In genomic region chr3:105930733-105931132, GRCh38 we compare ENCODE assay signal across 25 cellular contexts.
DNase-seq lines count a peak whose midpoint lies in the region; ATAC-seq and TF ChIP-seq lines count a peak whose summit lies in the region.
"Had no signal": no experiment of that assay in that cellular context is flagged by ENCODE, and none has a peak within 500 bp of the region (broad histone marks: within the 10 kb centered on the region; RNA-seq: fewer than 3 reads in every experiment).

No MANE protein-coding gene starts in this region.

- whole genome bisulfite sequencing in prostate gland: 17% methylated on average over 3 of the region's 3 CpGs

- peak; percentile 53; the same call in 2 of the 3 replicates for ATAC-seq in SK-N-SH treated with all-trans-retinoic acid at 6 μM for 48 hours
- ATAC-seq: Panc1 had no signal

- H3K27me3 ChIP-seq in prostate gland (replicated peaks; ENCODE audit: insufficient read depth): no peaks in the 10 kb centered on the region
- H3K27me3 ChIP-seq: BE2C had no signal

- H3K4me3 ChIP-seq in prostate gland: no peak overlapping the region

- TF ChIP-seq CTCF in prostate gland (IDR thresholded peaks at IDR 0.05): no peak

- TF ChIP-seq POLR2A in prostate gland (IDR thresholded peaks at IDR 0.05): no peak

- H3K4me1 ChIP-seq in prostate gland (replicated peaks): no peaks in the 10 kb centered on the region

- H3K9me3 ChIP-seq in prostate gland: no peaks in the 10 kb centered on the region
- H3K9me3 ChIP-seq: BE2C had no signal

- H3K27ac ChIP-seq in prostate gland: no peak overlapping the region
- H3K27ac ChIP-seq: 22Rv1, HL-60, RWPE1 had no signal

- DNase-seq in NCI-H2196 (lab: John Stamatoyannopoulos, UW; ENCODE audit: unreplicated experiment) (peak; percentile 35), NCI-H2196 treated with DMSO at 0.1 percent for 48 hours (lab: John Stamatoyannopoulos, UW; ENCODE audit: unreplicated experiment) (no peak), left kidney (ENCODE audit: low read depth, low spot score) (peak; percentile 9), prostate gland (ENCODE audit: low spot score) (peak; percentile 8), T-helper 1 cell (no peak), NCI-H82 treated with DMSO at 0.1 percent for 48 hours (lab: John Stamatoyannopoulos, UW; ENCODE audit: unreplicated experiment) (no peak), NCI-H446 (lab: John Stamatoyannopoulos, UW) (no peak)
- DNase-seq: BE2C; CD8-positive, alpha-beta memory T cell; DMS153; DND-41; MV-4-11; NCI-H1105; NCI-H1436 treated with DMSO at 0.1 percent for 48 hours; NCI-H187 treated with DMSO at 0.1 percent for 48 hours; NCI-H2171 treated with DMSO at 0.1 percent for 48 hours; NCI-H446 treated with DMSO at 0.1 percent for 48 hours; NCI-H526; NCI-H82; SHP77 had no signal

- H3K36me3 ChIP-seq in prostate gland: no peaks in the 10 kb centered on the region
- H3K36me3 ChIP-seq: BE2C had no signal

- intact Hi-C loops in prostate gland (cut with DNase I): no loop called here

TF ChIP-seq in SK-N-SH treated with all-trans-retinoic acid at 6 μM for 48 hours, 23 proteins besides CTCF, POLR2A, EP300 and RAD21:
- no peak for TF ChIP-seq OSR1 (CRISPR knock-in tag; IDR thresholded peaks at IDR 0.05)
- TF ChIP-seq ISL1 (CRISPR knock-in tag; IDR thresholded peaks at IDR 0.05): 0 out of 2 replicates have a peak, but pooled peaks have one; percentile 12

Comparison
In these comparisons a context has a peak if more than half of its experiments do, and no peak if none do; other contexts are left out.
1. DNase-seq: peak in NCI-H2196 (single experiment), left kidney (single experiment) and prostate gland (single experiment); none in NCI-H2196 treated with DMSO at 0.1 percent for 48 hours (single experiment), T-helper 1 cell (0 of 5), NCI-H82 treated with DMSO at 0.1 percent for 48 hours (single experiment) and NCI-H446 (0 of 2).